In genomic region chr2:43246641-43247040, GRCh38 we compare ENCODE assay signal across 23 cellular contexts.
"Had no signal": no experiment of that assay in that cellular context is flagged by ENCODE, and none has a peak within 500 bp of the region (broad histone marks: within the 10 kb centered on the region; RNA-seq: fewer than 3 reads in every experiment).

No MANE protein-coding gene starts in this region.

- H3K27me3 Mint-ChIP-seq: memory B cell; naive thymus-derived CD8-positive, alpha-beta T cell had no signal

- H3K9me3 ChIP-seq: esophagus muscularis mucosa, gastroesophageal sphincter, left ventricle myocardium inferior, lower lobe of right lung, right atrium auricular region, suprapubic skin, thyroid gland, upper lobe of left lung, vagina had no signal

- H3K4me1 ChIP-seq: lower lobe of right lung, suprapubic skin had no signal

- H3K9me3 Mint-ChIP-seq: immature natural killer cell; memory B cell; naive thymus-derived CD8-positive, alpha-beta T cell; neural crest cell had no signal

- H3K4me1 Mint-ChIP-seq: memory B cell had no signal

- H3K36me3 ChIP-seq: esophagus muscularis mucosa, gastroesophageal sphincter, left ventricle myocardium inferior, right atrium auricular region, thyroid gland had no signal

- DNase-seq: effector memory CD4-positive, alpha-beta T cell; foreskin fibroblast; glutamatergic neuron; immature natural killer cell; left cardiac atrium; left ventricle myocardium inferior; lower lobe of right lung; naive thymus-derived CD8-positive, alpha-beta T cell; posterior cingulate gyrus; stimulated activated CD4-positive, alpha-beta T cell treated with anti-CD3 and anti-CD28 coated beads, Interleukin-2, amount 100 ng/mL, for 48 hours; stimulated activated naive CD8-positive, alpha-beta T cell treated with anti-CD3 and anti-CD28 coated beads, Interleukin-15, Interleukin-2, amounts not matched to agents 100 U/mL and 50 U/mL, for 24 hours; thyroid gland; upper lobe of left lung had no signal

- FAIRE-seq: keratinocyte had no signal

- H3K27ac Mint-ChIP-seq: memory B cell had no signal

- H3K4me2 ChIP-seq: smooth muscle cell had no signal

- H3K27ac ChIP-seq: epithelial cell of prostate, esophagus muscularis mucosa, gastroesophageal sphincter, left ventricle myocardium inferior, lower lobe of right lung, right atrium auricular region, suprapubic skin, upper lobe of left lung, vagina had no signal

- H3K4me3 ChIP-seq: esophagus muscularis mucosa, gastroesophageal sphincter, left ventricle myocardium inferior, lower lobe of right lung, right atrium auricular region, smooth muscle cell, suprapubic skin, thyroid gland, upper lobe of left lung, vagina had no signal

- H3K27me3 ChIP-seq: esophagus muscularis mucosa, gastroesophageal sphincter, right atrium auricular region, suprapubic skin, thyroid gland, upper lobe of left lung, vagina had no signal

- ATAC-seq: gastroesophageal sphincter; left cardiac atrium; lower lobe of right lung; naive thymus-derived CD8-positive, alpha-beta T cell; stimulated activated naive CD8-positive, alpha-beta T cell treated with anti-CD3 and anti-CD28 coated beads, Interleukin-15, Interleukin-2, amounts not matched to agents 100 U/mL and 50 U/mL, for 24 hours had no signal

- H3K4me3 Mint-ChIP-seq: immature natural killer cell; memory B cell; naive thymus-derived CD8-positive, alpha-beta T cell; neural crest cell had no signal
